1 cellular context compared by ENCODE assay signal in the genomic region with DNA sequence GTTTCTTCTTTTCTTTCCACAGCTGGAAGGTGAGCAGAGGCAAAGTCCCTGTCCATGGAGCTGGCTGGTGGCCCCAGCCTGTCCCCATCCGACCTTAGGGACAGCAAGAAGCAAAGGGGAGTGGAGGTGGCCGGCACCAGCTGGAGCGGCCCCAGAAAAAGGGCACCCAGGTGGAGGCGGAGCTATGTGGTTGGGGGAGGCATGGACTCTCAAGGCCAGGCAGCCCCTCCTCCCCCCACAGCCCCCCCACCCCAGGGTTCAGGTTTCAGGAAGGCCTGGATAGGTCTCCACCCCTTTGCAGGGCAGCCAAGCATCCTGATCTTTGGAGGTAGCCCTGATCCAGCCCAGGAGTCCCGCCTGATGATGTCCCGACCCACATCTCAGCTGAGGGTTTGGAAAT.
TF ChIP-seq lines count a peak whose summit lies in the region.

Gene SSC4D, minus strand, starts transcription at position 161 of the 400 bp plus-strand sequence. CDS start 5,258 bp downstream, outside the sequence.

TF ChIP-seq in GM23338, 12 proteins besides CTCF, POLR2A, EP300 and RAD21:
- TF ChIP-seq, protein P1, sequence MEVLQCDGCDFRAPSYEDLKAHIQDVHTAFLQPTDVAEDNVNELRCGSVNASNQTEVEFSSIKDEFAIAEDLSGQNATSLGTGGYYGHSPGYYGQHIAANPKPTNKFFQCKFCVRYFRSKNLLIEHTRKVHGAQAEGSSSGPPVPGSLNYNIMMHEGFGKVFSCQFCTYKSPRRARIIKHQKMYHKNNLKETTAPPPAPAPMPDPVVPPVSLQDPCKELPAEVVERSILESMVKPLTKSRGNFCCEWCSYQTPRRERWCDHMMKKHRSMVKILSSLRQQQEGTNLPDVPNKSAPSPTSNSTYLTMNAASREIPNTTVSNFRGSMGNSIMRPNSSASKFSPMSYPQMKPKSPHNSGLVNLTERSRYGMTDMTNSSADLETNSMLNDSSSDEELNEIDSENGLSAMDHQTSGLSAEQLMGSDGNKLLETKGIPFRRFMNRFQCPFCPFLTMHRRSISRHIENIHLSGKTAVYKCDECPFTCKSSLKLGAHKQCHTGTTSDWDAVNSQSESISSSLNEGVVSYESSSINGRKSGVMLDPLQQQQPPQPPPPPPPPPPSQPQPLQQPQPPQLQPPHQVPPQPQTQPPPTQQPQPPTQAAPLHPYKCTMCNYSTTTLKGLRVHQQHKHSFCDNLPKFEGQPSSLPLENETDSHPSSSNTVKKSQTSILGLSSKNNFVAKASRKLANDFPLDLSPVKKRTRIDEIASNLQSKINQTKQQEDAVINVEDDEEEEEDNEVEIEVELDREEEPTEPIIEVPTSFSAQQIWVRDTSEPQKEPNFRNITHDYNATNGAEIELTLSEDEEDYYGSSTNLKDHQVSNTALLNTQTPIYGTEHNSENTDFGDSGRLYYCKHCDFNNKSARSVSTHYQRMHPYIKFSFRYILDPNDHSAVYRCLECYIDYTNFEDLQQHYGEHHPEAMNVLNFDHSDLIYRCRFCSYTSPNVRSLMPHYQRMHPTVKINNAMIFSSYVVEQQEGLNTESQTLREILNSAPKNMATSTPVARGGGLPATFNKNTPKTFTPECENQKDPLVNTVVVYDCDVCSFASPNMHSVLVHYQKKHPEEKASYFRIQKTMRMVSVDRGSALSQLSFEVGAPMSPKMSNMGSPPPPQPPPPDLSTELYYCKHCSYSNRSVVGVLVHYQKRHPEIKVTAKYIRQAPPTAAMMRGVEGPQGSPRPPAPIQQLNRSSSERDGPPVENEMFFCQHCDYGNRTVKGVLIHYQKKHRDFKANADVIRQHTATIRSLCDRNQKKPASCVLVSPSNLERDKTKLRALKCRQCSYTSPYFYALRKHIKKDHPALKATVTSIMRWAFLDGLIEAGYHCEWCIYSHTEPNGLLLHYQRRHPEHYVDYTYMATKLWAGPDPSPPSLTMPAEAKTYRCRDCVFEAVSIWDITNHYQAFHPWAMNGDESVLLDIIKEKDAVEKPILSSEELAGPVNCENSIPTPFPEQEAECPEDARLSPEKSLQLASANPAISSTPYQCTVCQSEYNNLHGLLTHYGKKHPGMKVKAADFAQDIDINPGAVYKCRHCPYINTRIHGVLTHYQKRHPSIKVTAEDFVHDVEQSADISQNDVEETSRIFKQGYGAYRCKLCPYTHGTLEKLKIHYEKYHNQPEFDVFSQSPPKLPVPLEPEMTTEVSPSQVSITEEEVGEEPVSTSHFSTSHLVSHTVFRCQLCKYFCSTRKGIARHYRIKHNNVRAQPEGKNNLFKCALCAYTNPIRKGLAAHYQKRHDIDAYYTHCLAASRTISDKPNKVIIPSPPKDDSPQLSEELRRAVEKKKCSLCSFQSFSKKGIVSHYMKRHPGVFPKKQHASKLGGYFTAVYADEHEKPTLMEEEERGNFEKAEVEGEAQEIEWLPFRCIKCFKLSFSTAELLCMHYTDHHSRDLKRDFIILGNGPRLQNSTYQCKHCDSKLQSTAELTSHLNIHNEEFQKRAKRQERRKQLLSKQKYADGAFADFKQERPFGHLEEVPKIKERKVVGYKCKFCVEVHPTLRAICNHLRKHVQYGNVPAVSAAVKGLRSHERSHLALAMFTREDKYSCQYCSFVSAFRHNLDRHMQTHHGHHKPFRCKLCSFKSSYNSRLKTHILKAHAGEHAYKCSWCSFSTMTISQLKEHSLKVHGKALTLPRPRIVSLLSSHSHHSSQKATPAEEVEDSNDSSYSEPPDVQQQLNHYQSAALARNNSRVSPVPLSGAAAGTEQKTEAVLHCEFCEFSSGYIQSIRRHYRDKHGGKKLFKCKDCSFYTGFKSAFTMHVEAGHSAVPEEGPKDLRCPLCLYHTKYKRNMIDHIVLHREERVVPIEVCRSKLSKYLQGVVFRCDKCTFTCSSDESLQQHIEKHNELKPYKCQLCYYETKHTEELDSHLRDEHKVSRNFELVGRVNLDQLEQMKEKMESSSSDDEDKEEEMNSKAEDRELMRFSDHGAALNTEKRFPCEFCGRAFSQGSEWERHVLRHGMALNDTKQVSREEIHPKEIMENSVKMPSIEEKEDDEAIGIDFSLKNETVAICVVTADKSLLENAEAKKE (CRISPR knock-in tag; IDR thresholded peaks at IDR 0.05) = peak; percentile 5; the same call in 1 of the 2 replicates
- TF ChIP-seq POLR2AphosphoS5 (IDR thresholded peaks at IDR 0.05; ENCODE audit: low read depth) (peak; percentile 62), NANOG (IDR thresholded peaks at IDR 0.05; ENCODE audit: borderline replicate concordance) (no peak)
